12 cellular contexts compared by ENCODE assay signal in genomic region chrY:22987413-22987812, GRCh38. TPM values are rescaled to one million over a fixed set of nuclear protein-coding genes. Genes with fewer than 3 reads are reported as not detected.
DNase-seq lines count a peak whose midpoint lies in the region; ATAC-seq and TF ChIP-seq lines count a peak whose summit lies in the region.
"Not testable (repeated sequence)": the region's sequence is repeated elsewhere in the genome, so short reads cannot be mapped to it uniquely, and the experiment has no call there.
"Had no signal": no experiment of that assay in that cellular context is flagged by ENCODE, and none has a peak within 500 bp of the region (broad histone marks: within the 10 kb centered on the region; RNA-seq: fewer than 3 reads in every experiment).

No MANE protein-coding gene starts in this region.

- H3K9me3 ChIP-seq in gastrocnemius medialis = not testable (repeated sequence)

- not testable (repeated sequence) for H3K4me1 ChIP-seq in gastrocnemius medialis

- H3K4me3 ChIP-seq in gastrocnemius medialis = not testable (repeated sequence)

- TF ChIP-seq CTCF in gastrocnemius medialis (IDR thresholded peaks at IDR 0.05 in 4 of 5, conservative IDR thresholded peaks at IDR 0.05 in 1 of 5) = not testable (repeated sequence)

- H3K36me3 ChIP-seq in gastrocnemius medialis = not testable (repeated sequence)

- H3K27ac ChIP-seq in gastrocnemius medialis = not testable (repeated sequence)

- in situ Hi-C loops in gastrocnemius medialis (cut with MboI; ENCODE audit: low sequenced_read_pairs in 4 of 4) = not testable (repeated sequence)

- intact Hi-C loops in gastrocnemius medialis (cut with DNase I; ENCODE audit: low total_unique reads) = not testable (repeated sequence)

- not testable (repeated sequence) for DNase-seq in gastrocnemius medialis

- H3K27me3 ChIP-seq in gastrocnemius medialis = not testable (repeated sequence)

- not testable (repeated sequence) for TF ChIP-seq POLR2A in gastrocnemius medialis (IDR thresholded peaks at IDR 0.05)

- peak; percentile 42 to 73 for ATAC-seq in gastrocnemius medialis

RNA-seq across cellular contexts. Expression of gene BPY2, which starts 3.4 kb away (rescaled TPM):
- total RNA-seq in gastrocnemius medialis = not detected
- total RNA-seq: A172; A673; B cell; Caco-2; Calu3; CD4-positive, alpha-beta memory T cell; CD4-positive, alpha-beta T cell; CD4-positive, CD25-positive, alpha-beta regulatory T cell; CD8-positive, alpha-beta memory T cell; CD8-positive, alpha-beta T cell; Daoy had no signal
